8 cellular contexts compared by ENCODE assay signal in the genomic region with DNA sequence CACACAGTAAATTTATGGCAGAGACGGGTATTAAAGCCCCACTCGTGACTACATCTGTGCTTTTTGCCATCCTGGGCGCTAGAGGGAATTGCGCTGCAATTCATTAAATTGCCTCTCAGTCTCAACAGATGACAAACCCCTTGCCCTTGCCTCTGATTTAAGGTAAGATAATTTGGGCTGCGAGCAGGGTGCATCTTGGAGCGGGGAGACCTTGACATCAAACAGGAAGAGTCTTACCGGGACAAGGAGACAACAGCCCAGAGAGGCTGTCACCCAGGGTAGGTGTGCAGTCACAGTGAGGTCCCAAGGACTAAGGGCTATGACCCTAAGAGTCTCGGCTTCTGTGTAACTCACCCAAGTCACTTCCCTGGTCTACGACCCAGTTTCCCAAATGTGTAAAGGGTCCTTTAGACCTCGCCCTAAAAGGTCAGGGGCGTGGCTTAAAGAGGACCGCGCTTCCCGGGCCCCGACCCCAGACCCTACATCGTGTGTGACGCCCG. TPM values are rescaled to one million over a fixed set of nuclear protein-coding genes. Genes with fewer than 3 reads are reported as not detected.
A peak's percentile ranks its signal among the peaks of the same experiment; 100 is the strongest.
DNase-seq lines count a peak whose midpoint lies in the region; ATAC-seq and TF ChIP-seq lines count a peak whose summit lies in the region.

No MANE protein-coding gene starts in this region.

- no peaks in the 10 kb centered on the region for H3K36me3 ChIP-seq in neural cell (ENCODE audit: insufficient read depth, low read length)

- no peak for TF ChIP-seq RAD21 in neural cell (conservative IDR thresholded peaks at IDR 0.05)

- H3F3A ChIP-seq in neural cell (ENCODE audit: insufficient read depth, low read length, poor library complexity, severe bottlenecking), result no peaks in the 10 kb centered on the region

- H3K79me2 ChIP-seq in neural cell (replicated peaks; ENCODE audit: insufficient read depth, low read length), result no peaks in the 10 kb centered on the region

- in situ Hi-C loops in SK-MEL-5 (cut with HindIII; ENCODE audit: low pct_unique_long_range_greater_than_20kb, low sequenced_read_pairs), result no loop called here

- H3K27ac ChIP-seq in neural cell (ENCODE audit: low read length), result peak overlapping the region; percentile 75

- no peak for DNase-seq in activated CD4-positive, CD25-positive, alpha-beta regulatory T cell treated with anti-CD3 and anti-CD28 coated beads, Interleukin-2, amount 50 U/mL, for 72 hours
- DNase-seq in SK-MEL-5 (ENCODE audit: low read depth, low spot score) (peak; percentile 67), epithelial cell of esophagus (ENCODE audit: low read depth) (peak; percentile 16), COLO829 (ENCODE audit: low spot score) (no peak), NOMO-1 (lab: John Stamatoyannopoulos, UW; ENCODE audit: unreplicated experiment in 2 of 2) (no peak)

- H3K27me3 ChIP-seq in neural cell (ENCODE audit: insufficient read depth, low read depth, low read length), result no peaks in the 10 kb centered on the region

- TF ChIP-seq CTCF in epithelial cell of esophagus (IDR thresholded peaks at IDR 0.05; ENCODE audit: insufficient read depth, low read depth, low read length, missing control alignments) (no peak), neural cell (IDR thresholded peaks at IDR 0.05; ENCODE audit: poor library complexity, severe bottlenecking) (no peak)

- H3K9ac ChIP-seq in neural cell (ENCODE audit: low read length), result peak overlapping the region; percentile 74

- H3K9me2 ChIP-seq in neural cell (ENCODE audit: insufficient read depth, low read length), result no peaks in the 10 kb centered on the region

- no peaks in the 10 kb centered on the region for H3K9me3 ChIP-seq in neural cell (ENCODE audit: low read length)

- no peaks in the 10 kb centered on the region for H4K20me1 ChIP-seq in neural cell (ENCODE audit: insufficient read depth)

- TF ChIP-seq EP300 in neural cell (conservative IDR thresholded peaks at IDR 0.05; ENCODE audit: poor library complexity, severe bottlenecking), result no peak

- H2AFZ ChIP-seq in neural cell (ENCODE audit: low read depth, low read length), result peak overlapping the region; percentile 28

- H3K4me2 ChIP-seq in neural cell (ENCODE audit: low read length), result peak overlapping the region; percentile 43

- H3K4me3 ChIP-seq in epithelial cell of esophagus (ENCODE audit: low read length) (peak overlapping the region; percentile 97), neural cell (ENCODE audit: low read length) (peak overlapping the region; percentile 92)

- ATAC-seq in activated CD4-positive, CD25-positive, alpha-beta regulatory T cell treated with anti-CD3 and anti-CD28 coated beads, Interleukin-2, amount 50 U/mL, for 24 hours, result peak; percentile 9 to 12
- peak; percentile 25 for ATAC-seq in HG02938 (IDR thresholded peaks at IDR 0.05; ENCODE audit: unreplicated experiment)

TF ChIP-seq in neural cell, 6 proteins besides CTCF, POLR2A, EP300 and RAD21:
- TF ChIP-seq TAF1 (IDR thresholded peaks at IDR 0.05; ENCODE audit: low read depth), result no peak
- TF ChIP-seq, protein P1, sequence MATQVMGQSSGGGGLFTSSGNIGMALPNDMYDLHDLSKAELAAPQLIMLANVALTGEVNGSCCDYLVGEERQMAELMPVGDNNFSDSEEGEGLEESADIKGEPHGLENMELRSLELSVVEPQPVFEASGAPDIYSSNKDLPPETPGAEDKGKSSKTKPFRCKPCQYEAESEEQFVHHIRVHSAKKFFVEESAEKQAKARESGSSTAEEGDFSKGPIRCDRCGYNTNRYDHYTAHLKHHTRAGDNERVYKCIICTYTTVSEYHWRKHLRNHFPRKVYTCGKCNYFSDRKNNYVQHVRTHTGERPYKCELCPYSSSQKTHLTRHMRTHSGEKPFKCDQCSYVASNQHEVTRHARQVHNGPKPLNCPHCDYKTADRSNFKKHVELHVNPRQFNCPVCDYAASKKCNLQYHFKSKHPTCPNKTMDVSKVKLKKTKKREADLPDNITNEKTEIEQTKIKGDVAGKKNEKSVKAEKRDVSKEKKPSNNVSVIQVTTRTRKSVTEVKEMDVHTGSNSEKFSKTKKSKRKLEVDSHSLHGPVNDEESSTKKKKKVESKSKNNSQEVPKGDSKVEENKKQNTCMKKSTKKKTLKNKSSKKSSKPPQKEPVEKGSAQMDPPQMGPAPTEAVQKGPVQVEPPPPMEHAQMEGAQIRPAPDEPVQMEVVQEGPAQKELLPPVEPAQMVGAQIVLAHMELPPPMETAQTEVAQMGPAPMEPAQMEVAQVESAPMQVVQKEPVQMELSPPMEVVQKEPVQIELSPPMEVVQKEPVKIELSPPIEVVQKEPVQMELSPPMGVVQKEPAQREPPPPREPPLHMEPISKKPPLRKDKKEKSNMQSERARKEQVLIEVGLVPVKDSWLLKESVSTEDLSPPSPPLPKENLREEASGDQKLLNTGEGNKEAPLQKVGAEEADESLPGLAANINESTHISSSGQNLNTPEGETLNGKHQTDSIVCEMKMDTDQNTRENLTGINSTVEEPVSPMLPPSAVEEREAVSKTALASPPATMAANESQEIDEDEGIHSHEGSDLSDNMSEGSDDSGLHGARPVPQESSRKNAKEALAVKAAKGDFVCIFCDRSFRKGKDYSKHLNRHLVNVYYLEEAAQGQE (IDR thresholded peaks at IDR 0.05; ENCODE audit: borderline replicate concordance), result peak; percentile 8

RNA-seq across cellular contexts. Expression of gene TOM1, which starts 0.4 kb away (rescaled TPM):
- 63.2 and 73.1 TPM in 2 replicates for total RNA-seq in SK-MEL-5 (2014; rRNA removed; shearing (Covaris generic))
- 70.0 and 71.2 TPM in 2 replicates for polyA plus RNA-seq in SK-MEL-5 (2015; cell fraction: cytosol; rRNA removed)
- polyA plus RNA-seq in SK-MEL-5 (2015; cell fraction: nucleus; rRNA removed), result 60.6 and 71.7 TPM in 2 replicates
- polyA plus RNA-seq in neural cell, result 13.3 and 15.7 TPM in 2 replicates
- 10.5 and 13.6 TPM in 2 replicates for polyA minus RNA-seq in neural cell

RNA-seq across cellular contexts. Expression of gene HMGXB4, which starts 42.0 kb away (rescaled TPM):
- total RNA-seq in SK-MEL-5 (2014; rRNA removed; shearing (Covaris generic)), result 15.1 and 16.9 TPM in 2 replicates
- polyA plus RNA-seq in SK-MEL-5 (2015; cell fraction: cytosol; rRNA removed), result 32.1 and 45.1 TPM in 2 replicates
- polyA plus RNA-seq in SK-MEL-5 (2015; cell fraction: nucleus; rRNA removed), result 32.4 and 49.1 TPM in 2 replicates
- 14.6 and 20.0 TPM in 2 replicates for polyA plus RNA-seq in neural cell
- polyA minus RNA-seq in neural cell, result 44.6 and 46.7 TPM in 2 replicates

Comparison
In these comparisons a context has a peak if more than half of its experiments do, and no peak if none do; other contexts are left out.
1. DNase-seq: peak in SK-MEL-5 (single experiment) and epithelial cell of esophagus (single experiment); none in activated CD4-positive, CD25-positive, alpha-beta regulatory T cell treated with anti-CD3 and anti-CD28 coated beads, Interleukin-2, amount 50 U/mL, for 72 hours (single experiment), COLO829 (single experiment) and NOMO-1 (0 of 2).